22 cellular contexts compared by ENCODE assay signal in genomic region chr4:151687021-151687640, GRCh38.
DNase-seq lines count a peak whose midpoint lies in the region; ATAC-seq, FAIRE-seq and TF ChIP-seq lines count a peak whose summit lies in the region.
"Had no signal": no experiment of that assay in that cellular context is flagged by ENCODE, and none has a peak within 500 bp of the region (broad histone marks: within the 10 kb centered on the region; RNA-seq: fewer than 3 reads in every experiment).

No MANE protein-coding gene starts in this region.

- peaks cover 3 to 62% of the 10 kb centered on the region in 2 donors for H3K4me1 ChIP-seq in right atrium auricular region
- H3K4me1 ChIP-seq in stomach smooth muscle (ENCODE audit: control insufficient read depth, insufficient read depth, low read length) = peaks cover 54% of the 10 kb centered on the region
- peaks cover 22% of the 10 kb centered on the region for H3K4me1 ChIP-seq in HepG2 (ENCODE audit: insufficient read depth, low read length)

- H3K27ac Mint-ChIP-seq in brain = peak overlapping the region in 4 of 5 experiments; percentile 80 to 99 (median 86)
- no peak overlapping the region for H3K27ac Mint-ChIP-seq in Calu3 (ENCODE audit: unreplicated experiment)
- H3K27ac Mint-ChIP-seq: activated T-cell treated with anti-CD3 and anti-CD28 coated beads, Interleukin-2, amount 50 U/mL, for 72 hours had no signal

- H3K4me3 Mint-ChIP-seq in brain (no peak overlapping the region), Calu3 (ENCODE audit: low read depth, unreplicated experiment) (no peak overlapping the region)
- H3K4me3 Mint-ChIP-seq: activated T-cell treated with anti-CD3 and anti-CD28 coated beads, Interleukin-2, amount 50 U/mL, for 72 hours had no signal

- no peak for TF ChIP-seq POLR2A in HepG2 (IDR thresholded peaks at IDR 0.05; ENCODE audit: insufficient read depth in 1 of 2, low read depth in 2 of 2, low read length in 2 of 2)

- no peak for TF ChIP-seq RAD21 in HepG2 (CRISPR knock-in tag; IDR thresholded peaks at IDR 0.05)

- H2AFZ ChIP-seq in HepG2 (ENCODE audit: low read length) = no peak overlapping the region

- WGBS in HepG2 (ENCODE audit: low lambda C conversion rate) = 93% methylated on average over 11 of the region's 11 CpGs

- no peak for ATAC-seq in HepG2
- ATAC-seq: activated T-cell treated with anti-CD3 and anti-CD28 coated beads, Interleukin-2, amount 50 U/mL, for 72 hours had no signal

- H3K4me1 Mint-ChIP-seq in brain (peaks cover 60% of the 10 kb centered on the region), Calu3 (ENCODE audit: low read depth, unreplicated experiment) (no peaks in the 10 kb centered on the region)

- intact Hi-C loops in Calu3 (cut with micrococcal nuclease; ENCODE audit: unreplicated experiment) (no loop called here), HepG2 (cut with micrococcal nuclease; ENCODE audit: unreplicated experiment) (no loop called here)

- H4K20me1 ChIP-seq in HepG2 (ENCODE audit: insufficient read depth, low read length) = no peaks in the 10 kb centered on the region

- TF ChIP-seq EP300 in HepG2 (IDR thresholded peaks at IDR 0.05; ENCODE audit: low read depth in 2 of 2, low read length in 2 of 2) (no peak), HepG2 (CRISPR knock-in tag; IDR thresholded peaks at IDR 0.05; ENCODE audit: borderline replicate concordance) (no peak)

- H3K27ac ChIP-seq in right atrium auricular region (peak overlapping the region; percentile 77 to 86), stomach smooth muscle (ENCODE audit: low read length) (peak overlapping the region; percentile 71), HepG2 (ENCODE audit: extremely low read length, insufficient read depth, low read length) (no peak overlapping the region)
- H3K27ac ChIP-seq: coronary artery, SK-N-MC had no signal

- BruUV-seq in Calu3 (replicated peaks; lab: Mats Ljungman, UMichigan) = no TSS peak
- BruUV-seq in HepG2 (replicated peaks; lab: Mats Ljungman, UMichigan) = no TSS peak

- TF ChIP-seq CTCF in brain (conservative IDR thresholded peaks at IDR 0.05) = no peak
- TF ChIP-seq CTCF in right atrium auricular region (IDR thresholded peaks at IDR 0.05) = no peak
- TF ChIP-seq CTCF in Calu3 (IDR thresholded peaks at IDR 0.05; ENCODE audit: unreplicated experiment) = no peak
- TF ChIP-seq CTCF in HepG2 (CRISPR knock-in tag; IDR thresholded peaks at IDR 0.05) = no peak

- peaks cover 0 to 7% (median 0%) of the 10 kb centered on the region in 5 experiments for H3K9me3 Mint-ChIP-seq in brain
- H3K9me3 Mint-ChIP-seq in Calu3 (ENCODE audit: low read depth, unreplicated experiment) = no peaks in the 10 kb centered on the region
- H3K9me3 Mint-ChIP-seq: activated T-cell treated with anti-CD3 and anti-CD28 coated beads, Interleukin-2, amount 50 U/mL, for 72 hours had no signal

- DNase-seq in HTR-8/SVneo (ENCODE audit: insufficient read length, low spot score) = peak; percentile 57
- no peak for DNase-seq in right atrium auricular region (ENCODE audit: low spot score)
- no peak for DNase-seq in cerebellar nuclear complex (lab: John Stamatoyannopoulos, UW)
- DNase-seq in activated CD8-positive, alpha-beta memory T cell treated with anti-CD3 and anti-CD28 coated beads, Interleukin-2, amount 50 U/mL, for 48 hours = no peak
- no peak for DNase-seq in Calu3
- no peak for DNase-seq in HepG2 (ENCODE audit: low spot score)
- DNase-seq: activated CD4-positive, alpha-beta T cell treated with anti-CD3 and anti-CD28 coated beads, Interleukin-2, amount 50 U/mL, for 1 hour; activated T-cell treated with anti-CD3 and anti-CD28 coated beads, Interleukin-2, amount 50 U/mL, for 72 hours; amniotic stem cell; BE2C; HCEC 1CT; NCI-H2029 treated with DMSO at 0.1 percent for 48 hours; NCI-H524 treated with DMSO at 0.1 percent for 48 hours; OCI-M1; stimulated activated CD4-positive, alpha-beta T cell treated with anti-CD3 and anti-CD28 coated beads, Interleukin-4, amount 100 ng/mL, for 24 hours had no signal

- H3K9me3 ChIP-seq in right atrium auricular region (no peaks in the 10 kb centered on the region), stomach smooth muscle (ENCODE audit: control insufficient read depth in 2 of 2, low read length in 2 of 2) (no peaks in the 10 kb centered on the region), HepG2 (ENCODE audit: low read length) (no peaks in the 10 kb centered on the region)
- H3K9me3 ChIP-seq: BE2C, tibial nerve had no signal

- H3K4me3 ChIP-seq in right atrium auricular region = peak overlapping the region in 1 of 2 donors; percentile 13
- H3K4me3 ChIP-seq in stomach smooth muscle (ENCODE audit: low read length in 2 of 2) = peak overlapping the region in 1 of 2 donors; percentile 15
- H3K4me3 ChIP-seq in HepG2 (replicated peaks in 1 of 3; ENCODE audit: insufficient read depth in 1 of 3, low read depth in 2 of 3, low read length in 3 of 3) = no peak overlapping the region
- H3K4me3 ChIP-seq: coronary artery, SK-N-MC, tibial nerve had no signal

- FAIRE-seq in HTR-8/SVneo (lab: Jason Lieb, UNC) (peak; percentile 44), HepG2 (lab: Jason Lieb, UNC) (no peak)
- FAIRE-seq: D721Med, GM18507 had no signal

- H3K9ac ChIP-seq in stomach smooth muscle (ENCODE audit: low read length in 2 of 2) = peak overlapping the region in 1 of 2 donors; percentile 13
- no peak overlapping the region for H3K9ac ChIP-seq in HepG2 (ENCODE audit: insufficient read depth, low read depth, low read length)

- H3K36me3 Mint-ChIP-seq in brain (peaks cover 15% of the 10 kb centered on the region), Calu3 (ENCODE audit: insufficient read depth, unreplicated experiment) (peaks cover 5% of the 10 kb centered on the region)

- H3K79me2 ChIP-seq in HepG2 (ENCODE audit: insufficient read depth, low read length) = no peaks in the 10 kb centered on the region

- in situ Hi-C loops in HepG2 (cut with HindIII; ENCODE audit: extremely low pct_ligation_motif_present, low pct_unique_long_range_greater_than_20kb) = no loop called here

- H3K36me3 ChIP-seq in right atrium auricular region (no peaks in the 10 kb centered on the region), stomach smooth muscle (ENCODE audit: control insufficient read depth in 2 of 2, insufficient read depth in 2 of 2, low read length in 2 of 2) (no peaks in the 10 kb centered on the region), HepG2 (replicated peaks in 1 of 2; ENCODE audit: control insufficient read depth in 1 of 2, insufficient read depth in 2 of 2, low read length in 2 of 2) (peaks cover 4 to 23% of the 10 kb centered on the region in 2 experiments; a peak in 4 of 5 replicates)
- H3K36me3 ChIP-seq: BE2C had no signal

- POLR2A ChIA-PET in HepG2 (lab: Yijun Ruan, JAX) = no interaction called here

- H3K4me2 ChIP-seq in HepG2 (ENCODE audit: low read depth, low read length) = no peak overlapping the region

- H3K27me3 ChIP-seq in right atrium auricular region (no peaks in the 10 kb centered on the region), stomach smooth muscle (ENCODE audit: control insufficient read depth in 1 of 2, insufficient read depth in 2 of 2, low read length in 2 of 2) (no peaks in the 10 kb centered on the region), HepG2 (ENCODE audit: control insufficient read depth in 1 of 2, insufficient read depth in 2 of 2, low read length in 2 of 2) (no peaks in the 10 kb centered on the region)
- H3K27me3 ChIP-seq: BE2C, tibial nerve had no signal

- no peaks in the 10 kb centered on the region for H3K27me3 Mint-ChIP-seq in brain
- H3K27me3 Mint-ChIP-seq in Calu3 (ENCODE audit: unreplicated experiment) = no peaks in the 10 kb centered on the region

- CTCF ChIA-PET in Calu3 (lab: Charles Lee) (interaction anchor here (0.6 kb wide), 1 partner anchor 29 kb away, joined by 7 read pairs; no protein-coding TSS in a partner anchor), HepG2 (lab: Yijun Ruan, JAX; ENCODE audit: low intra/inter-chr PET ratio, low total read pairs) (no interaction called here)

TF ChIP-seq in HepG2, 621 proteins besides CTCF, POLR2A, EP300 and RAD21:
- TF ChIP-seq, protein P1, sequence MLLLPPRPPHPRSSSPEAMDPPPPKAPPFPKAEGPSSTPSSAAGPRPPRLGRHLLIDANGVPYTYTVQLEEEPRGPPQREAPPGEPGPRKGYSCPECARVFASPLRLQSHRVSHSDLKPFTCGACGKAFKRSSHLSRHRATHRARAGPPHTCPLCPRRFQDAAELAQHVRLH (CRISPR knock-in tag; IDR thresholded peaks at IDR 0.05; ENCODE audit: borderline replicate concordance, low read depth) = no peak
- TF ChIP-seq ZNF160 (CRISPR knock-in tag; IDR thresholded peaks at IDR 0.05) = no peak
- TF ChIP-seq, protein P2, sequence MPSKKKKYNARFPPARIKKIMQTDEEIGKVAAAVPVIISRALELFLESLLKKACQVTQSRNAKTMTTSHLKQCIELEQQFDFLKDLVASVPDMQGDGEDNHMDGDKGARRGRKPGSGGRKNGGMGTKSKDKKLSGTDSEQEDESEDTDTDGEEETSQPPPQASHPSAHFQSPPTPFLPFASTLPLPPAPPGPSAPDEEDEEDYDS (CRISPR knock-in tag; IDR thresholded peaks at IDR 0.05) = no peak
- TF ChIP-seq ZKSCAN1 (IDR thresholded peaks at IDR 0.05; ENCODE audit: low read length) = no peak
- TF ChIP-seq HOXA3 (CRISPR knock-in tag; IDR thresholded peaks at IDR 0.05) = no peak
